8 cellular contexts compared by ENCODE assay signal in genomic region chr19:45505151-45505995, GRCh38. TPM values are rescaled to one million over a fixed set of nuclear protein-coding genes. Genes with fewer than 3 reads are reported as not detected.
DNase-seq lines count a peak whose midpoint lies in the region; ATAC-seq and TF ChIP-seq lines count a peak whose summit lies in the region.

No MANE protein-coding gene starts in this region.

- H3K9me2 ChIP-seq in OCI-LY1 (ENCODE audit: low read depth, low read length): no peaks in the 10 kb centered on the region

- TF ChIP-seq CTCF in Calu3 (IDR thresholded peaks at IDR 0.05; ENCODE audit: unreplicated experiment): no peak
- TF ChIP-seq CTCF in OCI-LY1 (IDR thresholded peaks at IDR 0.05; ENCODE audit: low read length): no peak
- no peak for TF ChIP-seq CTCF in coronary artery (IDR thresholded peaks at IDR 0.05)

- peak overlapping the region; percentile 84 for H3K4me3 Mint-ChIP-seq in Calu3 (ENCODE audit: low read depth, unreplicated experiment)

- CTCF ChIA-PET in Calu3 (lab: Charles Lee): interaction anchor here (0.6 to 1.6 kb wide), 7 partner anchors 20 to 475 kb away, joined by 3 to 9 read pairs (median 4); no protein-coding TSS in a partner anchor

- H2BK5ac ChIP-seq in neuronal stem cell (ENCODE audit: low read length): no peak overlapping the region

- peak overlapping the region; percentile 43 for H4K8ac ChIP-seq in neuronal stem cell (ENCODE audit: low read depth, low read length)

- no peaks in the 10 kb centered on the region for H4K20me1 ChIP-seq in OCI-LY1 (ENCODE audit: insufficient read depth, low read length)

- no CpG with 5 or more reads among the region's 8 CpGs for WGBS in neuronal stem cell (ENCODE audit: extremely low coverage in 2 of 2, insufficient read length in 2 of 2, insufficient replicate concordance in 1 of 2), 2 donors

- H3K36me3 ChIP-seq in OCI-LY1 (ENCODE audit: insufficient read depth, low read length): no peaks in the 10 kb centered on the region
- H3K36me3 ChIP-seq in neuronal stem cell (replicated peaks in 1 of 2; ENCODE audit: control insufficient read depth in 2 of 2, insufficient read depth in 2 of 2, low read length in 2 of 2): no peaks in the 10 kb centered on the region

- H2AK5ac ChIP-seq in neuronal stem cell (ENCODE audit: low read depth, low read length): peak overlapping the region; percentile 20

- H3K4me3 ChIP-seq in OCI-LY1 (ENCODE audit: low read depth, low read length, poor library complexity, severe bottlenecking) (peak overlapping the region; percentile 94), coronary artery (no peak overlapping the region), neuronal stem cell (ENCODE audit: low read length in 2 of 2) (no peak overlapping the region)

- 0 out of 2 replicates have a peak, but pooled peaks cover 7% of the 10 kb centered on the region for H3K79me2 ChIP-seq in OCI-LY1 (ENCODE audit: insufficient read depth, low read length)

- no peak overlapping the region for H3K14ac ChIP-seq in neuronal stem cell (ENCODE audit: low read length)

- no TSS peak for BruUV-seq in Calu3 (replicated peaks; lab: Mats Ljungman, UMichigan)

- intact Hi-C loops in Calu3 (cut with micrococcal nuclease; ENCODE audit: unreplicated experiment): loop anchor here (5.0 kb wide), 1 partner anchor 137 kb away; no protein-coding TSS in a partner anchor

- DNase-seq in Calu3 (no peak), coronary artery (ENCODE audit: low spot score) (no peak), neuronal stem cell (ENCODE audit: low spot score) (no peak), D341Med (ENCODE audit: low spot score) (no peak), NCI-H1930 (lab: John Stamatoyannopoulos, UW) (no peak)

- H2BK120ac ChIP-seq in neuronal stem cell (ENCODE audit: low read depth, low read length): no peak overlapping the region

- peak overlapping the region; percentile 83 for H3K4me2 ChIP-seq in OCI-LY1 (ENCODE audit: low read length)
- no peak overlapping the region for H3K4me2 ChIP-seq in neuronal stem cell (ENCODE audit: insufficient read depth, low read length, poor library complexity, severe bottlenecking)

- no peak overlapping the region for H3K23ac ChIP-seq in neuronal stem cell (ENCODE audit: low read depth, low read length, poor library complexity)

- H3K4ac ChIP-seq in neuronal stem cell (ENCODE audit: low read length): no peak overlapping the region

- H3F3A ChIP-seq in OCI-LY1 (ENCODE audit: insufficient read depth, low read length): no peaks in the 10 kb centered on the region

- no peaks in the 10 kb centered on the region for H3K9me3 Mint-ChIP-seq in Calu3 (ENCODE audit: low read depth, unreplicated experiment)

- no peak overlapping the region for H3K18ac ChIP-seq in neuronal stem cell (ENCODE audit: low read length)

- H3K27ac Mint-ChIP-seq in Calu3 (ENCODE audit: unreplicated experiment): peak overlapping the region; percentile 98

- peaks cover 23% of the 10 kb centered on the region for H3K4me1 Mint-ChIP-seq in Calu3 (ENCODE audit: low read depth, unreplicated experiment)

- no peaks in the 10 kb centered on the region for H3K27me3 Mint-ChIP-seq in Calu3 (ENCODE audit: unreplicated experiment)

- H3K27me3 ChIP-seq in OCI-LY1 (ENCODE audit: insufficient read depth, low read length) (no peaks in the 10 kb centered on the region), neuronal stem cell (ENCODE audit: control insufficient read depth in 3 of 3, insufficient read depth in 3 of 3, low read depth in 1 of 3, low read length in 3 of 3) (peaks cover 0 to 26% (median under 1%) of the 10 kb centered on the region in 3 experiments)

- peaks cover 63% of the 10 kb centered on the region for H3K36me3 Mint-ChIP-seq in Calu3 (ENCODE audit: insufficient read depth, unreplicated experiment)

- ATAC-seq in HG03354 (IDR thresholded peaks at IDR 0.05; ENCODE audit: poor library complexity, severe bottlenecking, unreplicated experiment) (no peak), HG02623 (IDR thresholded peaks at IDR 0.05; ENCODE audit: unreplicated experiment) (no peak)

- H3K4me1 ChIP-seq in OCI-LY1 (ENCODE audit: insufficient read depth, low read length, severe bottlenecking) (peaks cover 39% of the 10 kb centered on the region), neuronal stem cell (ENCODE audit: control insufficient read depth in 2 of 2, insufficient read depth in 1 of 2, low read depth in 1 of 2, low read length in 2 of 2) (peaks cover 5 to 18% of the 10 kb centered on the region in 2 donors)

- H3K27ac ChIP-seq in OCI-LY1 (ENCODE audit: low read depth, low read length, poor library complexity, severe bottlenecking) (peak overlapping the region; percentile 63), coronary artery (peak overlapping the region; percentile 20 to 85), neuronal stem cell (replicated peaks; ENCODE audit: low read length) (no peak overlapping the region)

- no peak overlapping the region for H2BK12ac ChIP-seq in neuronal stem cell (ENCODE audit: low read length)

- no peak overlapping the region; the same call in 1 of the 2 replicates for H2AFZ ChIP-seq in OCI-LY1 (ENCODE audit: low read length)
- no peak overlapping the region for H2AFZ ChIP-seq in neuronal stem cell (ENCODE audit: low read length)

- no peaks in the 10 kb centered on the region for H3K9me3 ChIP-seq in OCI-LY1 (ENCODE audit: low read length)
- H3K9me3 ChIP-seq in neuronal stem cell (replicated peaks in 1 of 2; ENCODE audit: control insufficient read depth in 2 of 2, insufficient read depth in 1 of 2, low read depth in 1 of 2, low read length in 2 of 2): no peaks in the 10 kb centered on the region

- H3K9ac ChIP-seq in OCI-LY1 (ENCODE audit: low read length): no peak overlapping the region; the same call in 1 of the 2 replicates
- no peak overlapping the region for H3K9ac ChIP-seq in neuronal stem cell (ENCODE audit: low read depth, low read length, poor library complexity)

- peak overlapping the region; percentile 4 for H2BK15ac ChIP-seq in neuronal stem cell (ENCODE audit: low read length)

- peaks cover 8% of the 10 kb centered on the region for H3K79me1 ChIP-seq in neuronal stem cell (ENCODE audit: low read depth, low read length)

- H4K91ac ChIP-seq in neuronal stem cell (ENCODE audit: low read depth, low read length, poor library complexity): no peak overlapping the region

RNA-seq across cellular contexts. Expression of gene VASP, which starts 1.9 kb away (rescaled TPM):
- 194 and 219 TPM in 2 replicates for total RNA-seq in Calu3 (2022)
- polyA plus RNA-seq in neuronal stem cell (2013, experiment 1 of 2): 61.7 TPM
- 63.2 TPM for polyA plus RNA-seq in neuronal stem cell (2013, experiment 2 of 2)

RNA-seq across cellular contexts. Expression of gene PPM1N, which starts 7.1 kb away (rescaled TPM):
- 5.0 and 6.8 TPM in 2 replicates for total RNA-seq in Calu3 (2022)
- 1.3 TPM for polyA plus RNA-seq in neuronal stem cell (2013, experiment 1 of 2)
- polyA plus RNA-seq in neuronal stem cell (2013, experiment 2 of 2): 1.2 TPM

RNA-seq across cellular contexts. Expression of gene RTN2, which starts 8.5 kb away (rescaled TPM):
- total RNA-seq in Calu3 (2022): 5.7 and 7.2 TPM in 2 replicates
- 9.5 TPM for polyA plus RNA-seq in neuronal stem cell (2013, experiment 1 of 2)
- polyA plus RNA-seq in neuronal stem cell (2013, experiment 2 of 2): 10.0 TPM

RNA-seq across cellular contexts. Expression of gene FOSB, which starts 37.6 kb away (rescaled TPM):
- 18.7 and 23.8 TPM in 2 replicates for total RNA-seq in Calu3 (2022)
- 8.5 TPM for polyA plus RNA-seq in neuronal stem cell (2013, experiment 1 of 2)
- 8.7 TPM for polyA plus RNA-seq in neuronal stem cell (2013, experiment 2 of 2)
